ENCODE assay signal across 14 cellular contexts in the genomic region with DNA sequence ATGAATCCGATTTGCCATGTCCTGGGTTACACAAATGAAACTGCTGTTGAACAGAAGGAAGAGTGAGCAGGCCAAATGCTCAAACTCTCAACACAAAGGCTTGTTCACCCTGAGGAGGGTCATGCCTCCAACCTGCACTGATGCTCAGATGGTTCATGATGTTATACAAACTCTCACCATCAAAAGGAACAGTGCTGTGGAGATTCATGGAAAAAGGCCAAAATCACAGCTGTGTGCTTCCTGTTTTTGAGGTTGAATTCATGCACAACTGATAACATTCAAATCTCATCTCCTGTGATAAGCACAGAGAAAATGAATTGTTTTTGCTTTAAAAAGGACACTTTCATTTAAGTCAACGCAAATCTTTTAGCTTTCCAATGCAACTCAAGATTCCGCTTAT. TPM values are rescaled to one million over a fixed set of nuclear protein-coding genes. Genes with fewer than 3 reads are reported as not detected.
A peak's percentile ranks its signal among the peaks of the same experiment; 100 is the strongest.
DNase-seq lines count a peak whose midpoint lies in the region; ATAC-seq and TF ChIP-seq lines count a peak whose summit lies in the region.
"Had no signal": no experiment of that assay in that cellular context is flagged by ENCODE, and none has a peak within 500 bp of the region (broad histone marks: within the 10 kb centered on the region; RNA-seq: fewer than 3 reads in every experiment).

No MANE protein-coding gene starts in this region.

- H3K4me3 ChIP-seq in astrocyte of the spinal cord (ENCODE audit: low read depth, low read length), result no peak overlapping the region

- H3K27ac Mint-ChIP-seq in chondrocyte (ENCODE audit: unreplicated experiment), result no peak overlapping the region
- H3K27ac Mint-ChIP-seq: activated naive CD4-positive, alpha-beta T cell treated with anti-CD3 and anti-CD28 coated beads for 36 hours; type B pancreatic cell had no signal

- DNase-seq in DMS79 treated with DMSO at 0.1 percent for 48 hours (lab: John Stamatoyannopoulos, UW), result peak; percentile 29
- DNase-seq in DMS79 (lab: John Stamatoyannopoulos, UW), result no peak
- DNase-seq in LHCN-M2 (ENCODE audit: low read depth), result peak; percentile 73
- DNase-seq in astrocyte of the spinal cord (ENCODE audit: low read depth, low spot score), result peak; percentile 31
- peak; percentile 53 for DNase-seq in myocyte (ENCODE audit: low read depth)
- DNase-seq in chondrocyte (ENCODE audit: low spot score), result no peak
- DNase-seq: activated naive CD4-positive, alpha-beta T cell treated with anti-CD3 and anti-CD28 coated beads for 36 hours; mesenchymal stem cell; NCI-H510A treated with DMSO at 0.1 percent for 48 hours; stimulated activated CD8-positive, alpha-beta memory T cell treated with anti-CD3 and anti-CD28 coated beads, Interleukin-4, amount 100 ng/mL, for 48 hours had no signal

- no peaks in the 10 kb centered on the region for H3K36me3 Mint-ChIP-seq in chondrocyte (ENCODE audit: low read depth)
- H3K36me3 Mint-ChIP-seq: type B pancreatic cell had no signal

- H3K4me1 Mint-ChIP-seq in chondrocyte (ENCODE audit: low read depth), result no peaks in the 10 kb centered on the region

- in situ Hi-C loops in astrocyte of the spinal cord (cut with HindIII; ENCODE audit: low sequenced_read_pairs), result no loop called here

- no peak for TF ChIP-seq CTCF in astrocyte of the spinal cord (IDR thresholded peaks at IDR 0.05; ENCODE audit: low read depth, low read length)
- no peak for TF ChIP-seq CTCF in chondrocyte (IDR thresholded peaks at IDR 0.05)

- peaks cover 18% of the 10 kb centered on the region for H3K27me3 Mint-ChIP-seq in chondrocyte (ENCODE audit: low read depth)

- no peak overlapping the region for H3K4me3 Mint-ChIP-seq in chondrocyte (ENCODE audit: unreplicated experiment)
- H3K4me3 Mint-ChIP-seq: activated naive CD4-positive, alpha-beta T cell treated with anti-CD3 and anti-CD28 coated beads for 36 hours; type B pancreatic cell had no signal

- ATAC-seq in HG02938 (IDR thresholded peaks at IDR 0.05; ENCODE audit: unreplicated experiment) (no peak), GM18870 (IDR thresholded peaks at IDR 0.05; ENCODE audit: unreplicated experiment) (no peak)
- ATAC-seq: esophagus mucosa had no signal

- peaks cover 5% of the 10 kb centered on the region for H3K9me3 Mint-ChIP-seq in chondrocyte (ENCODE audit: low read depth)
- H3K9me3 Mint-ChIP-seq: type B pancreatic cell had no signal

RNA-seq across cellular contexts. Expression of a gene that starts 22.1 kb away (rescaled TPM):
- 2.0 and 5.5 TPM in 2 replicates for total RNA-seq in LHCN-M2 (2014; rRNA removed)
- polyA plus RNA-seq in LHCN-M2 (2012), result 0.38 TPM
- 1,034 and 1,448 TPM in 2 replicates for total RNA-seq in myocyte
- 45.2 TPM for polyA plus RNA-seq in myocyte (2012)
- total RNA-seq in chondrocyte, result not detected in 3 replicates

Comparison
In these comparisons a context has a peak if more than half of its experiments do, and no peak if none do; other contexts are left out.
1. DNase-seq: peak in DMS79 treated with DMSO at 0.1 percent for 48 hours (single experiment), LHCN-M2 (single experiment), astrocyte of the spinal cord (single experiment) and myocyte (single experiment); none in DMS79 (single experiment) and chondrocyte (single experiment).
2. RNA of a gene that starts 22.1 kb away (total RNA-seq): 1,034 to 1,448 TPM in myocyte; 2.0 to 5.5 TPM in LHCN-M2 and not detected in chondrocyte; every median in the first group is over 100 times any median in the second.